In the genomic region with DNA sequence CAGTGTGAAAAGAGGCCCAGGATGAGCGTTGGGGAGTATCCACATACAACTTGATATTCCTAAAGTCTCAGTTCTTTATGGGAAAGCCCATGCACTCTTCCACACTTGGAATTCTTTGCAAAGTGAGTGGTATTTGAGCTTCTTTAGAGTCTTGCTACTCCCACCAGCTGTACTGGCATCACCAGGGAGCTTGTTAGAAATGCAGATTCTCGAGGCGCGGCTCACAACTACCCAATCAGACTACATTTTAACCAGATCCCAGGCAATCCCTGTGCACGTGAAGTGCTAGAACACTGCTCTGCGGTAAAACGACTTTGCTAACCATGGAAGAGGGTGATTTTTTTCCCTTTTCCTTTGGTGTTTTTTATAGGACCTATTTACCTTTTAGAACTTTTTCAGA, we compare ENCODE assay signal across 17 cellular contexts.
DNase-seq lines count a peak whose midpoint lies in the region; ATAC-seq, FAIRE-seq and TF ChIP-seq lines count a peak whose summit lies in the region.
"Had no signal": no experiment of that assay in that cellular context is flagged by ENCODE, and none has a peak within 500 bp of the region (broad histone marks: within the 10 kb centered on the region; RNA-seq: fewer than 3 reads in every experiment).

No MANE protein-coding gene starts in this region.

- H3K27me3 ChIP-seq in left ventricle myocardium inferior (ENCODE audit: low read depth) (no peaks in the 10 kb centered on the region), heart right ventricle (no peaks in the 10 kb centered on the region), foreskin keratinocyte (no peaks in the 10 kb centered on the region), mesendoderm (ENCODE audit: insufficient read depth, low read length, poor library complexity) (no peaks in the 10 kb centered on the region), upper lobe of right lung (no peaks in the 10 kb centered on the region), small intestine (ENCODE audit: control insufficient read depth in 2 of 2, insufficient read depth in 2 of 2, low read length in 2 of 2) (no peaks in the 10 kb centered on the region)
- H3K27me3 ChIP-seq: BLaER1 had no signal

- H3K9ac ChIP-seq in mesendoderm (ENCODE audit: low read length) = no peak overlapping the region
- H3K9ac ChIP-seq: BLaER1 had no signal

- no peak overlapping the region for H2BK15ac ChIP-seq in mesendoderm (replicated peaks; ENCODE audit: low read depth)

- DNase-seq in left ventricle myocardium inferior = no peak
- no peak for DNase-seq in heart right ventricle
- DNase-seq in foreskin keratinocyte = no peak
- DNase-seq in mesendoderm = peak; percentile 71
- no peak for DNase-seq in upper lobe of right lung
- no peak for DNase-seq in small intestine
- no peak for DNase-seq in NCI-H2171 treated with DMSO at 0.1 percent for 48 hours (lab: John Stamatoyannopoulos, UW)
- DNase-seq: 8988T, EL, KG1, NCI-H1048, NCI-H2107, NCI-H345, NCI-H526 treated with DMSO at 0.1 percent for 48 hours had no signal

- H3K4me1 ChIP-seq in left ventricle myocardium inferior (peaks cover 19% of the 10 kb centered on the region), heart right ventricle (peaks cover 2 to 14% (median 10%) of the 10 kb centered on the region in 9 donors), foreskin keratinocyte (peaks cover 50% of the 10 kb centered on the region), mesendoderm (ENCODE audit: control insufficient read depth, low read depth, low read length) (peaks cover 4% of the 10 kb centered on the region), upper lobe of right lung (peaks cover 19% of the 10 kb centered on the region), small intestine (ENCODE audit: control insufficient read depth in 2 of 2, insufficient read depth in 1 of 2, low read depth in 1 of 2, low read length in 1 of 2) (peaks cover 5% of the 10 kb centered on the region in 2 donors)

- no peak overlapping the region for H4K8ac ChIP-seq in mesendoderm (ENCODE audit: low read depth, low read length)

- no peak overlapping the region for H2BK120ac ChIP-seq in mesendoderm (ENCODE audit: low read depth, low read length)

- FAIRE-seq in small intestine (lab: Jason Lieb, UNC) = no peak

- intact Hi-C loops in left ventricle myocardium inferior (cut with micrococcal nuclease) (no loop called here), heart right ventricle (cut with DNase I) (no loop called here), upper lobe of right lung (cut with DNase I) (no loop called here)

- no peak overlapping the region for H3K4me2 ChIP-seq in mesendoderm (ENCODE audit: low read length)
- H3K4me2 ChIP-seq: BLaER1 had no signal

- H3K4ac ChIP-seq in mesendoderm (ENCODE audit: low read depth, low read length) = no peak overlapping the region

- H3K23ac ChIP-seq in mesendoderm (ENCODE audit: low read length) = no peak overlapping the region

- H3K36me3 ChIP-seq in left ventricle myocardium inferior (no peaks in the 10 kb centered on the region), heart right ventricle (no peaks in the 10 kb centered on the region), mesendoderm (ENCODE audit: control insufficient read depth, insufficient read depth, low read length) (no peaks in the 10 kb centered on the region), upper lobe of right lung (no peaks in the 10 kb centered on the region), small intestine (ENCODE audit: control insufficient read depth in 2 of 2, insufficient read depth in 2 of 2, low read length in 2 of 2) (no peaks in the 10 kb centered on the region)
- H3K36me3 ChIP-seq: BLaER1 had no signal

- no peak overlapping the region for H2AK5ac ChIP-seq in mesendoderm (ENCODE audit: low read length)

- no peak overlapping the region for H3K4me3 ChIP-seq in left ventricle myocardium inferior
- H3K4me3 ChIP-seq in heart right ventricle = no peak overlapping the region
- H3K4me3 ChIP-seq in mesendoderm (ENCODE audit: low read length) = no peak overlapping the region
- no peak overlapping the region for H3K4me3 ChIP-seq in upper lobe of right lung
- H3K4me3 ChIP-seq in small intestine (ENCODE audit: low read depth in 1 of 2, low read length in 2 of 2) = no peak overlapping the region
- H3K4me3 ChIP-seq: BLaER1 had no signal

- H3K79me1 ChIP-seq in mesendoderm (ENCODE audit: low read length) = peaks cover 14% of the 10 kb centered on the region

- H3K27ac ChIP-seq in left ventricle myocardium inferior (replicated peaks) (peak overlapping the region; percentile 18), heart right ventricle (peak overlapping the region in 2 of 10 donors; percentile 21 to 30), foreskin keratinocyte (peak overlapping the region; percentile 69), mesendoderm (ENCODE audit: low read depth, low read length) (no peak overlapping the region), upper lobe of right lung (peak overlapping the region; percentile 42), small intestine (ENCODE audit: low read depth in 1 of 2, low read length in 1 of 2) (no peak overlapping the region)
- H3K27ac ChIP-seq: BLaER1, HL-60 had no signal

- H3K18ac ChIP-seq in mesendoderm (ENCODE audit: low read length) = no peak overlapping the region

- 90% methylated on average over 7 of the region's 7 CpGs for WGBS in heart right ventricle, 2 donors
- WGBS in mesendoderm (ENCODE audit: extremely low coverage, insufficient coverage, low lambda C conversion rate) = no CpG with 5 or more reads among the region's 7 CpGs
- 87% methylated on average over 7 of the region's 7 CpGs for WGBS in small intestine, 3 donors

- H4K5ac ChIP-seq in mesendoderm (ENCODE audit: low read length) = no peak overlapping the region

- H3K9me3 ChIP-seq in left ventricle myocardium inferior (replicated peaks) = no peaks in the 10 kb centered on the region
- H3K9me3 ChIP-seq in heart right ventricle = peaks cover 0 to 12% (median 0%) of the 10 kb centered on the region in 11 donors
- H3K9me3 ChIP-seq in upper lobe of right lung = no peaks in the 10 kb centered on the region
- H3K9me3 ChIP-seq in small intestine (ENCODE audit: control insufficient read depth, low read depth) = no peaks in the 10 kb centered on the region

- ATAC-seq in heart right ventricle (no peak), foreskin keratinocyte (no peak), upper lobe of right lung (no peak), GM21723 (IDR thresholded peaks at IDR 0.05; ENCODE audit: unreplicated experiment) (no peak)

- no peak overlapping the region for H2BK5ac ChIP-seq in mesendoderm (ENCODE audit: low read length)

- peaks cover 31% of the 10 kb centered on the region for H3K79me2 ChIP-seq in mesendoderm (ENCODE audit: control insufficient read depth, insufficient read depth, low read length)

- no peak overlapping the region for H3K56ac ChIP-seq in mesendoderm (ENCODE audit: low read length)

- TF ChIP-seq CTCF in left ventricle myocardium inferior (IDR thresholded peaks at IDR 0.05; ENCODE audit: borderline replicate concordance) (no peak), heart right ventricle (IDR thresholded peaks at IDR 0.05) (no peak), foreskin keratinocyte (conservative IDR thresholded peaks at IDR 0.05) (no peak), upper lobe of right lung (IDR thresholded peaks at IDR 0.05) (no peak)

Comparison
In these comparisons a context has a peak if more than half of its experiments do, and no peak if none do; other contexts are left out.
1. H3K27ac ChIP-seq: peak in left ventricle myocardium inferior (single experiment), foreskin keratinocyte (single experiment) and upper lobe of right lung (single experiment); none in mesendoderm (single experiment) and small intestine (0 of 2).